Comparison of ENCODE assay signal across 13 cellular contexts in the genomic region with DNA sequence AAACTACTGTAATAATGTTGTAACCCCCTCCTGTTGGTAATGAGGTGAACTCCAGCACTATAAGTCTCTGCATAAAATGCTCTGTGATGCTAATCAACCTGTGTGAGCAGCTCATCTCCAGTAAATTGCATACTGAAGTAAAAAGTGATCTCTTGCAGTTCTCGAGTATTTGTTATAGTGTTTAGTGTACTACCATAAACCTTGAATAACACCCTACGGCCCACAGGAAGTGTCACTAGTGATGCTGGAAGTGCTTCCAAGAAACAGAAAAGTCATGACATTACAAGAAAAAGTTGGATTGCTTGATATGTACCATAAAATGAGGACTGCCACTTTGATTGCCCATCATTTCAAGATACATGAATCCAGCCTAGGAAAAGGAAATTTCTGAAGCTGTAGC. TPM values are rescaled to one million over a fixed set of nuclear protein-coding genes. Genes with fewer than 3 reads are reported as not detected.
DNase-seq lines count a peak whose midpoint lies in the region; ATAC-seq and TF ChIP-seq lines count a peak whose summit lies in the region.
"Had no signal": no experiment of that assay in that cellular context is flagged by ENCODE, and none has a peak within 500 bp of the region (broad histone marks: within the 10 kb centered on the region; RNA-seq: fewer than 3 reads in every experiment).

No MANE protein-coding gene starts in this region.

- peaks cover 25% of the 10 kb centered on the region for H3K4me1 ChIP-seq in colonic mucosa
- H3K4me1 ChIP-seq in mucosa of descending colon (ENCODE audit: low read depth), result peaks cover 30% of the 10 kb centered on the region
- peaks cover 0 to 57% (median 30%) of the 10 kb centered on the region in 4 donors for H3K4me1 ChIP-seq in transverse colon
- H3K4me1 ChIP-seq: BLaER1 treated with 17β-estradiol and CSF1 and Interleukin-3, amounts not matched to agents 10 nM and 100 nM had no signal

- 50 to 56% methylated on average over 1 to 2 of the region's 2 CpGs for WGBS in transverse colon (ENCODE audit: low coverage in 1 of 2), 2 donors

- H3K27me3 ChIP-seq in colonic mucosa, result no peaks in the 10 kb centered on the region
- H3K27me3 ChIP-seq in transverse colon, result no peaks in the 10 kb centered on the region
- H3K27me3 ChIP-seq: BLaER1 treated with 17β-estradiol and CSF1 and Interleukin-3, amounts not matched to agents 10 nM and 100 nM had no signal

- ATAC-seq in HG02870 (IDR thresholded peaks at IDR 0.05; ENCODE audit: unreplicated experiment) (peak; percentile 11), mucosa of descending colon (peak; percentile 60), GM19455 (IDR thresholded peaks at IDR 0.05; ENCODE audit: unreplicated experiment) (no peak), HG02588 (IDR thresholded peaks at IDR 0.05; ENCODE audit: unreplicated experiment) (no peak)
- ATAC-seq: CD8-positive, alpha-beta T cell had no signal

- H3K4me3 ChIP-seq in colonic mucosa (no peak overlapping the region), mucosa of descending colon (no peak overlapping the region), transverse colon (no peak overlapping the region)
- H3K4me3 ChIP-seq: BLaER1 treated with 17β-estradiol and CSF1 and Interleukin-3, amounts not matched to agents 10 nM and 100 nM had no signal

- H3K27ac ChIP-seq in colonic mucosa, result peak overlapping the region; percentile 64
- H3K27ac ChIP-seq in transverse colon, result peak overlapping the region; percentile 63 to 75 (median 68)
- H3K27ac ChIP-seq: BLaER1 treated with 17β-estradiol and CSF1 and Interleukin-3, amounts not matched to agents 10 nM and 100 nM had no signal

- no peak for TF ChIP-seq CTCF in colonic mucosa (IDR thresholded peaks at IDR 0.05)
- TF ChIP-seq CTCF in mucosa of descending colon (IDR thresholded peaks at IDR 0.05), result no peak
- no peak for TF ChIP-seq CTCF in transverse colon (IDR thresholded peaks at IDR 0.05)

- H3K9me3 ChIP-seq in colonic mucosa, result no peaks in the 10 kb centered on the region
- no peaks in the 10 kb centered on the region for H3K9me3 ChIP-seq in mucosa of descending colon
- H3K9me3 ChIP-seq in transverse colon, result no peaks in the 10 kb centered on the region
- H3K9me3 ChIP-seq: BLaER1 treated with 17β-estradiol and CSF1 and Interleukin-3, amounts not matched to agents 10 nM and 100 nM had no signal

- TF ChIP-seq EP300 in transverse colon (IDR thresholded peaks at IDR 0.05; ENCODE audit: low read depth), result no peak

- in situ Hi-C loops in transverse colon (cut with MboI; ENCODE audit: low pct_ligation_motif_present in 1 of 4, low pct_unique_long_range_greater_than_20kb in 1 of 4, low sequenced_read_pairs in 3 of 4), result no loop called here

- H3K9ac ChIP-seq in colonic mucosa (ENCODE audit: low read depth in 2 of 2, low read length in 2 of 2), result no peak overlapping the region
- H3K9ac ChIP-seq: BLaER1 treated with 17β-estradiol and CSF1 and Interleukin-3, amounts not matched to agents 10 nM and 100 nM had no signal

- no peak for TF ChIP-seq POLR2A in transverse colon (IDR thresholded peaks at IDR 0.05)

- H3K36me3 ChIP-seq in colonic mucosa (no peaks in the 10 kb centered on the region), mucosa of descending colon (ENCODE audit: low read depth) (no peaks in the 10 kb centered on the region), transverse colon (no peaks in the 10 kb centered on the region)
- H3K36me3 ChIP-seq: BLaER1 treated with 17β-estradiol and CSF1 and Interleukin-3, amounts not matched to agents 10 nM and 100 nM had no signal

- DNase-seq in colonic mucosa (no peak), mucosa of descending colon (peak in 1 of 3 donors; percentile 42), transverse colon (no peak)
- DNase-seq in stimulated activated CD4-positive, alpha-beta T cell treated with anti-CD3 and anti-CD28 coated beads, Interleukin-12 subunit alpha, Interleukin-12 subunit beta, amount 100 ng/mL, for 4 hours, result no peak
- DNase-seq: Calu3; CD8-positive, alpha-beta T cell; DMS79 treated with DMSO at 0.1 percent for 48 hours; GF-D8; HCEC 1CT had no signal

- intact Hi-C loops in colonic mucosa (cut with DNase I) (no loop called here), mucosa of descending colon (cut with DNase I, micrococcal nuclease) (loop anchor here in 1 of 2 donors (5.0 kb wide), 1 partner anchor 323 kb away; no protein-coding TSS in a partner anchor), transverse colon (cut with DNase I; ENCODE audit: low total_unique reads) (no loop called here)

RNA-seq across cellular contexts. Expression of a gene that starts 39.0 kb away (rescaled TPM):
- total RNA-seq in colonic mucosa, result 1 to 10 TPM; 2.7 to 4.9 TPM
- total RNA-seq in mucosa of descending colon, result 10 to 100 TPM in 1 of 3 donors, 1 to 10 TPM in 2; 6.7 to 12.4 (median 7.2) TPM
- total RNA-seq in transverse colon, result 10 to 100 TPM in 1 of 4 donors, 1 to 10 TPM in 2, under 1 TPM in 1; 0.75 to 14.0 (median 5.2) TPM

Comparison
In these comparisons a context has a peak if more than half of its experiments do, and no peak if none do; other contexts are left out.
1. ATAC-seq: peak in HG02870 (single experiment) and mucosa of descending colon (single experiment); none in GM19455 (single experiment) and HG02588 (single experiment).